In genomic region chr16:533391-534088, GRCh38 we compare ENCODE assay signal across 17 cellular contexts. TPM values are rescaled to one million over a fixed set of nuclear protein-coding genes. Genes with fewer than 3 reads are reported as not detected.
DNase-seq lines count a peak whose midpoint lies in the region; ATAC-seq and TF ChIP-seq lines count a peak whose summit lies in the region.
"Had no signal": no experiment of that assay in that cellular context is flagged by ENCODE, and none has a peak within 500 bp of the region (broad histone marks: within the 10 kb centered on the region; RNA-seq: fewer than 3 reads in every experiment).

No MANE protein-coding gene starts in this region.

- no peak overlapping the region for H3K4me3 Mint-ChIP-seq in type B pancreatic cell
- H3K4me3 Mint-ChIP-seq: T-helper 2 cell treated with Interferon-gamma antibody and Interleukin-4, amounts not matched to agents 5 μg/mL and 100 μg/mL, for 36 hours had no signal

- no peak overlapping the region for H3K27ac ChIP-seq in right cardiac atrium (ENCODE audit: low read length)
- H3K27ac ChIP-seq: breast epithelium, epithelial cell of prostate, KMS-11 had no signal

- no peaks in the 10 kb centered on the region for H3K27me3 ChIP-seq in right cardiac atrium (ENCODE audit: control insufficient read depth, insufficient read depth)
- H3K27me3 ChIP-seq: breast epithelium, tibial nerve had no signal

- H3K9me3 Mint-ChIP-seq in type B pancreatic cell: no peaks in the 10 kb centered on the region
- H3K9me3 Mint-ChIP-seq: T-helper 2 cell treated with Interferon-gamma antibody and Interleukin-4, amounts not matched to agents 5 μg/mL and 100 μg/mL, for 36 hours had no signal

- no peaks in the 10 kb centered on the region for H3K36me3 Mint-ChIP-seq in type B pancreatic cell

- DNase-seq in Right ventricle myocardium superior: no peak
- no peak for DNase-seq in right cardiac atrium
- DNase-seq in left kidney (ENCODE audit: low read depth, low spot score): peak; percentile 68
- no peak for DNase-seq in type B pancreatic cell (ENCODE audit: extremely low spot score, unreplicated experiment)
- no peak for DNase-seq in SIG-M5 (lab: John Stamatoyannopoulos, UW)
- no peak for DNase-seq in sciatic nerve (ENCODE audit: low spot score)
- DNase-seq: ACHN; activated CD4-positive, alpha-beta T cell treated with anti-CD3 and anti-CD28 coated beads, Interleukin-2, amount 50 U/mL, for 48 hours; activated effector memory CD4-positive, alpha-beta T cell treated with anti-CD3 and anti-CD28 coated beads, Interleukin-2, amount 50 U/mL, for 16 hours; DMS53; NCI-H187 treated with DMSO at 0.1 percent for 48 hours had no signal

- intact Hi-C loops in Right ventricle myocardium superior (cut with DNase I) (no loop called here), right cardiac atrium (cut with DNase I) (no loop called here), sciatic nerve (cut with DNase I) (no loop called here)

- ATAC-seq in Right ventricle myocardium superior (ENCODE audit: poor library complexity) (peak; percentile 19), right cardiac atrium (no peak), sciatic nerve (no peak)

- 74% methylated on average over 29 of the region's 29 CpGs for WGBS in right cardiac atrium

- H3K27ac Mint-ChIP-seq in type B pancreatic cell: peak overlapping the region; percentile 70
- H3K27ac Mint-ChIP-seq: T-helper 2 cell treated with Interferon-gamma antibody and Interleukin-4, amounts not matched to agents 5 μg/mL and 100 μg/mL, for 36 hours had no signal

- no peaks in the 10 kb centered on the region for H3K4me1 Mint-ChIP-seq in type B pancreatic cell (ENCODE audit: unreplicated experiment)

- TF ChIP-seq CTCF in type B pancreatic cell (conservative IDR thresholded peaks at IDR 0.05): no peak

- no peaks in the 10 kb centered on the region for H3K9me3 ChIP-seq in right cardiac atrium (ENCODE audit: control insufficient read depth, low read length)
- H3K9me3 ChIP-seq: breast epithelium, tibial nerve had no signal

- H3K27me3 Mint-ChIP-seq in type B pancreatic cell: no peaks in the 10 kb centered on the region

- H3K4me3 ChIP-seq in right cardiac atrium (ENCODE audit: low read length): no peak overlapping the region
- H3K4me3 ChIP-seq: breast epithelium, smooth muscle cell, tibial nerve had no signal

- H3K4me1 ChIP-seq in right cardiac atrium (ENCODE audit: control insufficient read depth, insufficient read depth, low read length): peaks cover 9% of the 10 kb centered on the region

RNA-seq across cellular contexts. Expression of gene CAPN15, which starts 6.0 kb away (rescaled TPM):
- total RNA-seq in Right ventricle myocardium superior (17.7 TPM), right cardiac atrium (10 to 100 TPM; 15.4 to 22.1 (median 19.6) TPM), type B pancreatic cell (ENCODE audit: low replicate concordance) (50.1 and 52.3 TPM in 2 replicates), sciatic nerve (35.2 TPM)
- polyA plus RNA-seq in right cardiac atrium: 16.9 TPM

RNA-seq across cellular contexts. Expression of gene PRR35, which starts 26.7 kb away (rescaled TPM):
- total RNA-seq in Right ventricle myocardium superior (not detected), right cardiac atrium (not detected), type B pancreatic cell (ENCODE audit: low replicate concordance) (0.12 TPM in 2 replicates), sciatic nerve (not detected)
- not detected for polyA plus RNA-seq in right cardiac atrium
- total RNA-seq: breast epithelium, smooth muscle cell, tibial nerve had no signal
- polyA plus RNA-seq: smooth muscle cell had no signal

RNA-seq across cellular contexts. Expression of gene NHLRC4, which starts 33.3 kb away (rescaled TPM):
- 0.38 TPM for total RNA-seq in Right ventricle myocardium superior
- total RNA-seq in right cardiac atrium: under 1 TPM; 0.22 to 0.62 (median 0.54) TPM
- polyA plus RNA-seq in right cardiac atrium: 0.84 TPM
- total RNA-seq in type B pancreatic cell (ENCODE audit: low replicate concordance): 0.52 and 1.4 TPM in 2 replicates
- total RNA-seq in sciatic nerve: 1.2 TPM

RNA-seq across cellular contexts. Expression of gene PIGQ, which starts 36.2 kb away (rescaled TPM):
- total RNA-seq in Right ventricle myocardium superior: 18.0 TPM
- total RNA-seq in right cardiac atrium: 10 to 100 TPM; 19.8 to 23.0 (median 21.6) TPM
- polyA plus RNA-seq in right cardiac atrium: 22.9 TPM
- 58.2 and 83.5 TPM in 2 replicates for total RNA-seq in type B pancreatic cell (ENCODE audit: low replicate concordance)
- total RNA-seq in sciatic nerve: 46.6 TPM

RNA-seq across cellular contexts. Expression of gene RAB40C, which starts 56.3 kb away (rescaled TPM):
- 11.0 TPM for total RNA-seq in Right ventricle myocardium superior
- 10 to 100 TPM; 10.9 to 13.4 (median 11.9) TPM for total RNA-seq in right cardiac atrium
- 13.4 TPM for polyA plus RNA-seq in right cardiac atrium
- total RNA-seq in type B pancreatic cell (ENCODE audit: low replicate concordance): 21.4 and 26.5 TPM in 2 replicates
- 22.5 TPM for total RNA-seq in sciatic nerve
